In genomic region chr14:31207287-31207745, GRCh38 we compare ENCODE assay signal across 8 cellular contexts. TPM values are rescaled to one million over a fixed set of nuclear protein-coding genes. Genes with fewer than 3 reads are reported as not detected.
A peak's percentile ranks its signal among the peaks of the same experiment; 100 is the strongest.
DNase-seq lines count a peak whose midpoint lies in the region; ATAC-seq and TF ChIP-seq lines count a peak whose summit lies in the region.

No MANE protein-coding gene starts in this region.

- peak overlapping the region; percentile 92 for H3K4me3 ChIP-seq in H7 (ENCODE audit: insufficient read depth, low read depth, low read length)
- H3K4me3 ChIP-seq in coronary artery = peak overlapping the region; percentile 83
- H3K4me3 ChIP-seq in mucosa of descending colon = peak overlapping the region; percentile 95

- no peaks in the 10 kb centered on the region for H3K9me3 ChIP-seq in mucosa of descending colon

- peak overlapping the region; percentile 91 to 92 for H3K27ac ChIP-seq in coronary artery

- H3K27me3 ChIP-seq in H7 (ENCODE audit: control insufficient read depth, insufficient read depth, low read length) = no peaks in the 10 kb centered on the region

- peaks cover 14% of the 10 kb centered on the region for H3K4me1 ChIP-seq in mucosa of descending colon (ENCODE audit: low read depth)

- peak; percentile 69 for DNase-seq in H7
- peak; percentile 88 for DNase-seq in NCI-H526 treated with DMSO at 0.1 percent for 48 hours (lab: John Stamatoyannopoulos, UW)
- peak; percentile 92 for DNase-seq in coronary artery (ENCODE audit: low spot score)
- no peak for DNase-seq in mucosa of descending colon
- no peak for DNase-seq in effector CD8-positive, alpha-beta T cell (lab: John Stamatoyannopoulos, UW)
- DNase-seq in SIG-M5 treated with dmso at 0.1 percent for 504 hours (lab: John Stamatoyannopoulos, UW; ENCODE audit: unreplicated experiment) = no peak

- ATAC-seq in GM18498 (IDR thresholded peaks at IDR 0.05; ENCODE audit: unreplicated experiment) (peak; percentile 42), mucosa of descending colon (peak; percentile 75), HG03095 (IDR thresholded peaks at IDR 0.05; ENCODE audit: unreplicated experiment) (no peak)

- H3K36me3 ChIP-seq in H7 (replicated peaks; ENCODE audit: control insufficient read depth, insufficient read depth, low read length) (no peaks in the 10 kb centered on the region; the same call in 1 of the 2 replicates), mucosa of descending colon (ENCODE audit: low read depth) (peaks cover 3% of the 10 kb centered on the region)

- intact Hi-C loops in mucosa of descending colon (cut with DNase I, micrococcal nuclease) = no loop called here

- TF ChIP-seq CTCF in coronary artery (IDR thresholded peaks at IDR 0.05) = no peak
- TF ChIP-seq CTCF in mucosa of descending colon (IDR thresholded peaks at IDR 0.05) = no peak

RNA-seq across cellular contexts. Expression of gene HECTD1, which starts 0.3 kb away (rescaled TPM):
- 74.7 and 104 TPM in 2 replicates for total RNA-seq in H7 (2014; rRNA removed; shearing (Covaris generic))
- total RNA-seq in mucosa of descending colon = 100 to 1,000 TPM; 124 to 160 (median 140) TPM

Comparison
In these comparisons a context has a peak if more than half of its experiments do, and no peak if none do; other contexts are left out.
1. DNase-seq: peak in H7 (single experiment), NCI-H526 treated with DMSO at 0.1 percent for 48 hours (single experiment) and coronary artery (single experiment); none in mucosa of descending colon (0 of 3), effector CD8-positive, alpha-beta T cell (single experiment) and SIG-M5 treated with dmso at 0.1 percent for 504 hours (single experiment).
2. Peak in every context shown above with its lines, with median percentiles within 50 percentile points of each other: H3K4me3 ChIP-seq.